In genomic region chr12:130203151-130203550, GRCh38 we compare ENCODE assay signal across 27 cellular contexts. TPM values are rescaled to one million over a fixed set of nuclear protein-coding genes. Genes with fewer than 3 reads are reported as not detected.
"Had no signal": no experiment of that assay in that cellular context is flagged by ENCODE, and none has a peak within 500 bp of the region (broad histone marks: within the 10 kb centered on the region; RNA-seq: fewer than 3 reads in every experiment).

No MANE protein-coding gene starts in this region.

- H3K36me3 ChIP-seq: brain microvascular endothelial cell, SJCRH30 had no signal

- H3K4me3 ChIP-seq: SJCRH30, SK-N-MC had no signal

- H3K27me3 ChIP-seq: brain microvascular endothelial cell had no signal

- H3K27ac ChIP-seq: brain microvascular endothelial cell, SJCRH30, SK-N-MC had no signal

- DNase-seq: activated CD4-positive, alpha-beta T cell treated with anti-CD3 and anti-CD28 coated beads for 36 hours; activated CD4-positive, alpha-beta T cell treated with anti-CD3 and anti-CD28 coated beads, Interleukin-2, amount 10 ng/mL, durations not matched to agents 7 days and 5 days; activated CD4-positive, alpha-beta T cell treated with anti-CD3 and anti-CD28 coated beads, Interleukin-2, amount 50 U/mL, for 48 hours; activated CD8-positive, alpha-beta T cell treated with anti-CD3 and anti-CD28 coated beads, Interleukin-2, amount 10 ng/mL, durations not matched to agents 7 days and 5 days; activated gamma-delta T cell treated with Interleukin-2 at 50 U/mL for 16 hours; activated naive CD4-positive, alpha-beta T cell treated with anti-CD3 and anti-CD28 coated beads for 36 hours; activated naive CD8-positive, alpha-beta T cell treated with anti-CD3 and anti-CD28 coated beads, Interleukin-2, amount 50 U/mL, for 24 hours; activated T-cell treated with anti-CD3 and anti-CD28 coated beads, Interleukin-2, amount 50 U/mL, for 24 hours; anterior cingulate cortex; brain microvascular endothelial cell; Karpas-422; NCI-H1105; NCI-H1417 treated with DMSO at 0.1 percent for 48 hours; NCI-H187 treated with DMSO at 0.1 percent for 48 hours; NCI-H2081; NCI-H2171 treated with DMSO at 0.1 percent for 48 hours; NCI-H345; NCI-H524 treated with DMSO at 0.1 percent for 48 hours; SHP77; SJCRH30 had no signal

- H3K4me1 ChIP-seq: SJCRH30 had no signal

- H3K9me3 ChIP-seq: SJCRH30 had no signal

- ATAC-seq: activated CD4-positive, alpha-beta T cell treated with anti-CD3 and anti-CD28 coated beads for 36 hours; activated CD4-positive, CD25-positive, alpha-beta regulatory T cell treated with anti-CD3 and anti-CD28 coated beads, Interleukin-2, amount 50 U/mL, for 24 hours; activated CD8-positive, alpha-beta T cell treated with anti-CD3 and anti-CD28 coated beads, Interleukin-2, amount 10 ng/mL, durations not matched to agents 7 days and 5 days; activated naive CD8-positive, alpha-beta T cell treated with anti-CD3 and anti-CD28 coated beads, Interleukin-2, amount 50 U/mL, for 24 hours; Panc1; WTC11 had no signal

RNA-seq across cellular contexts. Expression of gene FZD10, which starts 40.9 kb away (rescaled TPM):
- total RNA-seq: activated CD4-positive, alpha-beta T cell treated with anti-CD3 and anti-CD28 coated beads for 36 hours; activated CD4-positive, alpha-beta T cell treated with anti-CD3 and anti-CD28 coated beads, Interleukin-2, amount 10 ng/mL, durations not matched to agents 7 days and 5 days; activated CD8-positive, alpha-beta T cell treated with anti-CD3 and anti-CD28 coated beads, Interleukin-2, amount 10 ng/mL, durations not matched to agents 7 days and 5 days; activated naive CD4-positive, alpha-beta T cell treated with anti-CD3 and anti-CD28 coated beads for 36 hours; MCF 10A; NCI-H460; RPMI7951; SJCRH30 had no signal
